In genomic region chr15:100596792-100597191, GRCh38 we compare ENCODE assay signal across 8 cellular contexts. TPM values are rescaled to one million over a fixed set of nuclear protein-coding genes. Genes with fewer than 3 reads are reported as not detected.
DNase-seq lines count a peak whose midpoint lies in the region; ATAC-seq and TF ChIP-seq lines count a peak whose summit lies in the region.

No MANE protein-coding gene starts in this region.

- ATAC-seq in GM21367 (IDR thresholded peaks at IDR 0.05; ENCODE audit: unreplicated experiment) = peak; percentile 75
- ATAC-seq in HG03571 (IDR thresholded peaks at IDR 0.05; ENCODE audit: unreplicated experiment) = peak; percentile 70
- ATAC-seq in lower lobe of right lung = peak; percentile 62 to 65

- H3K36me3 ChIP-seq in lower lobe of right lung (no peaks in the 10 kb centered on the region), thyroid gland (no peaks in the 10 kb centered on the region), testis (ENCODE audit: low read depth, missing control alignments) (no peaks in the 10 kb centered on the region), right atrium auricular region (no peaks in the 10 kb centered on the region)

- H3K9me3 ChIP-seq in lower lobe of right lung = no peaks in the 10 kb centered on the region
- no peaks in the 10 kb centered on the region for H3K9me3 ChIP-seq in thyroid gland
- no peaks in the 10 kb centered on the region for H3K9me3 ChIP-seq in testis
- H3K9me3 ChIP-seq in right atrium auricular region = no peaks in the 10 kb centered on the region

- peak; percentile 90 for DNase-seq in activated T-cell treated with anti-CD3 and anti-CD28 coated beads for 24 hours (ENCODE audit: low read depth)
- peak; percentile 61 for DNase-seq in lower lobe of right lung
- peak; percentile 52 to 53 for DNase-seq in thyroid gland
- DNase-seq in testis = no peak
- DNase-seq in right atrium auricular region (ENCODE audit: low spot score) = no peak
- no peak for DNase-seq in germinal center (ENCODE audit: low spot score)

- 53 to 54% methylated on average over 7 of the region's 7 CpGs for WGBS in thyroid gland, 2 donors
- WGBS in testis, 2 donors = 85 to 90% methylated on average over 7 of the region's 7 CpGs

- TF ChIP-seq CTCF in lower lobe of right lung (IDR thresholded peaks at IDR 0.05) (no peak), thyroid gland (IDR thresholded peaks at IDR 0.05) (no peak), testis (IDR thresholded peaks at IDR 0.05) (no peak), right atrium auricular region (IDR thresholded peaks at IDR 0.05) (no peak)

- peak overlapping the region; percentile 50 for H3K27ac ChIP-seq in lower lobe of right lung
- peak overlapping the region; percentile 22 to 50 (median 45) for H3K27ac ChIP-seq in thyroid gland
- no peak overlapping the region for H3K27ac ChIP-seq in testis
- H3K27ac ChIP-seq in right atrium auricular region = no peak overlapping the region

- H3K4me3 ChIP-seq in lower lobe of right lung (no peak overlapping the region), thyroid gland (replicated peaks in 1 of 3) (no peak overlapping the region), testis (no peak overlapping the region), right atrium auricular region (no peak overlapping the region)

- no peaks in the 10 kb centered on the region for H3K27me3 ChIP-seq in lower lobe of right lung (ENCODE audit: low read depth)
- H3K27me3 ChIP-seq in thyroid gland = no peaks in the 10 kb centered on the region
- H3K27me3 ChIP-seq in testis = no peaks in the 10 kb centered on the region
- no peaks in the 10 kb centered on the region for H3K27me3 ChIP-seq in right atrium auricular region

- TF ChIP-seq POLR2A in thyroid gland (IDR thresholded peaks at IDR 0.05) (no peak), testis (IDR thresholded peaks at IDR 0.05) (no peak)

- intact Hi-C loops in lower lobe of right lung (cut with DNase I) = no loop called here
- intact Hi-C loops in thyroid gland (cut with DNase I) = no loop called here
- intact Hi-C loops in testis (cut with DNase I; ENCODE audit: low total_unique reads) = no loop called here

- H3K4me1 ChIP-seq in lower lobe of right lung = peaks cover 11% of the 10 kb centered on the region
- peaks cover 34 to 54% of the 10 kb centered on the region in 2 donors for H3K4me1 ChIP-seq in thyroid gland
- H3K4me1 ChIP-seq in testis = peaks cover 7% of the 10 kb centered on the region
- peaks cover 0 to 27% of the 10 kb centered on the region in 2 donors for H3K4me1 ChIP-seq in right atrium auricular region

RNA-seq across cellular contexts. Expression of gene LINS1, which starts 5.2 kb away (rescaled TPM):
- total RNA-seq in lower lobe of right lung = 18.8 TPM
- 10 to 100 TPM; 32.9 to 63.0 (median 53.3) TPM for total RNA-seq in thyroid gland
- 10 to 100 TPM; 13.7 to 23.4 TPM for total RNA-seq in testis
- 17.3 TPM for polyA plus RNA-seq in testis (ENCODE audit: insufficient read depth, low read depth, low replicate concordance)
- total RNA-seq in right atrium auricular region = 1 to 10 TPM; 8.8 to 8.9 TPM

RNA-seq across cellular contexts. Expression of gene ASB7, which starts 5.6 kb away (rescaled TPM):
- total RNA-seq in lower lobe of right lung = 14.3 TPM
- total RNA-seq in thyroid gland = 10 to 100 TPM; 16.2 to 21.0 (median 19.7) TPM
- 10 to 100 TPM; 23.6 to 23.9 TPM for total RNA-seq in testis
- polyA plus RNA-seq in testis (ENCODE audit: insufficient read depth, low read depth, low replicate concordance) = 13.4 TPM
- 1 to 10 TPM; 5.5 to 6.2 TPM for total RNA-seq in right atrium auricular region

Comparison
In these comparisons a context has a peak if more than half of its experiments do, and no peak if none do; other contexts are left out.
1. DNase-seq: peak in activated T-cell treated with anti-CD3 and anti-CD28 coated beads for 24 hours (single experiment), lower lobe of right lung (single experiment) and thyroid gland (2 of 2); none in testis (single experiment), right atrium auricular region (single experiment) and germinal center (single experiment).
2. H3K27ac ChIP-seq: peak in lower lobe of right lung (single experiment) and thyroid gland (3 of 3); none in testis (0 of 2) and right atrium auricular region (0 of 2).
3. Peak in every context shown above with its lines, with median percentiles within 50 percentile points of each other: ATAC-seq.